ENCODE assay signal across 8 cellular contexts in genomic region chr2:128178650-128179460, GRCh38.
DNase-seq lines count a peak whose midpoint lies in the region; ATAC-seq, FAIRE-seq and TF ChIP-seq lines count a peak whose summit lies in the region.

No MANE protein-coding gene starts in this region.

- peak; percentile 64 for ATAC-seq in activated CD8-positive, alpha-beta memory T cell treated with anti-CD3 and anti-CD28 coated beads, Interleukin-2, amount 10 ng/mL, durations not matched to agents 7 days and 5 days
- no peak for ATAC-seq in HG03175 (IDR thresholded peaks at IDR 0.05; ENCODE audit: unreplicated experiment)

- DNase-seq in activated CD8-positive, alpha-beta memory T cell treated with anti-CD3 and anti-CD28 coated beads, Interleukin-2, amount 10 ng/mL, durations not matched to agents 7 days and 5 days = peak; percentile 63
- no peak for DNase-seq in activated CD8-positive, alpha-beta memory T cell treated with anti-CD3 and anti-CD28 coated beads, Interleukin-2, amount 50 U/mL, for 48 hours
- peak; percentile 33 for DNase-seq in HPDE6-E6E7 (ENCODE audit: extremely low spot score)
- peak in 4 of 5 donors; percentile 13 to 44 (median 22) for DNase-seq in T-helper 1 cell
- peak; percentile 63 for DNase-seq in bronchial epithelial cell (ENCODE audit: low read depth)
- peak; percentile 44 for DNase-seq in kidney tubule cell (ENCODE audit: low spot score)
- peak; percentile 35 for DNase-seq in stimulated activated CD4-positive, alpha-beta T cell treated with anti-CD3 and anti-CD28 coated beads, Interleukin-4, amount 100 ng/mL, for 24 hours

- H3K27me3 Mint-ChIP-seq in activated CD8-positive, alpha-beta memory T cell treated with anti-CD3 and anti-CD28 coated beads, Interleukin-2, amount 10 ng/mL, durations not matched to agents 7 days and 5 days = no peaks in the 10 kb centered on the region

- TF ChIP-seq CTCF in bronchial epithelial cell (IDR thresholded peaks at IDR 0.05; ENCODE audit: insufficient read depth, low read length, severe bottlenecking) = peak; percentile 77

- no peaks in the 10 kb centered on the region for H3K9me3 Mint-ChIP-seq in activated CD8-positive, alpha-beta memory T cell treated with anti-CD3 and anti-CD28 coated beads, Interleukin-2, amount 10 ng/mL, durations not matched to agents 7 days and 5 days (ENCODE audit: low read depth)

- peaks cover 16% of the 10 kb centered on the region for H3K36me3 ChIP-seq in bronchial epithelial cell (ENCODE audit: control insufficient read depth, insufficient read depth, low read length)

- CTCF ChIA-PET in activated CD8-positive, alpha-beta memory T cell treated with anti-CD3 and anti-CD28 coated beads, Interleukin-2, amount 10 ng/mL, durations not matched to agents 7 days and 5 days (lab: Charles Lee) = interaction anchor here (0.9 to 1.3 kb wide), 5 partner anchors 9 to 139 kb away, joined by 3 to 5 read pairs (median 3); no protein-coding TSS in a partner anchor

- no peak overlapping the region for H3K4me3 Mint-ChIP-seq in activated CD8-positive, alpha-beta memory T cell treated with anti-CD3 and anti-CD28 coated beads, Interleukin-2, amount 10 ng/mL, durations not matched to agents 7 days and 5 days

- no peak overlapping the region for H3K27ac Mint-ChIP-seq in activated CD8-positive, alpha-beta memory T cell treated with anti-CD3 and anti-CD28 coated beads, Interleukin-2, amount 10 ng/mL, durations not matched to agents 7 days and 5 days

- no peaks in the 10 kb centered on the region for H3K27me3 ChIP-seq in bronchial epithelial cell (ENCODE audit: control insufficient read depth, insufficient read depth, low read length)

- no peak for FAIRE-seq in bronchial epithelial cell (lab: Jason Lieb, UNC)

- H3K4me1 Mint-ChIP-seq in activated CD8-positive, alpha-beta memory T cell treated with anti-CD3 and anti-CD28 coated beads, Interleukin-2, amount 10 ng/mL, durations not matched to agents 7 days and 5 days = peaks cover 2% of the 10 kb centered on the region

- H3K4me3 ChIP-seq in bronchial epithelial cell (ENCODE audit: low read depth, low read length) = no peak overlapping the region

- H3K36me3 Mint-ChIP-seq in activated CD8-positive, alpha-beta memory T cell treated with anti-CD3 and anti-CD28 coated beads, Interleukin-2, amount 10 ng/mL, durations not matched to agents 7 days and 5 days = peaks cover 52% of the 10 kb centered on the region
